In genomic region chr7:51592822-51593221, GRCh38 we compare ENCODE assay signal across 19 cellular contexts.
"Had no signal": no experiment of that assay in that cellular context is flagged by ENCODE, and none has a peak within 500 bp of the region (broad histone marks: within the 10 kb centered on the region; RNA-seq: fewer than 3 reads in every experiment).

No MANE protein-coding gene starts in this region.

- H3K36me3 Mint-ChIP-seq: activated naive CD8-positive, alpha-beta T cell; naive thymus-derived CD4-positive, alpha-beta T cell had no signal

- H3K79me2 ChIP-seq: parathyroid adenoma had no signal

- H3K9me3 ChIP-seq: gastroesophageal sphincter, neutrophil, suprapubic skin, vagina had no signal

- H3K36me3 ChIP-seq: gastroesophageal sphincter, heart right ventricle, neutrophil, suprapubic skin, vagina had no signal

- H3K4me1 Mint-ChIP-seq: naive thymus-derived CD4-positive, alpha-beta T cell; stimulated activated naive CD8-positive, alpha-beta T cell treated with anti-CD3 and anti-CD28 coated beads, Interleukin-15, amount 100 ng/mL, for 72 hours had no signal

- H3K9ac ChIP-seq: parathyroid adenoma had no signal

- ATAC-seq: esophagus mucosa; gastroesophageal sphincter; naive thymus-derived CD4-positive, alpha-beta T cell; sciatic nerve; stimulated activated naive CD8-positive, alpha-beta T cell treated with anti-CD3 and anti-CD28 coated beads, Interleukin-15, amount 100 ng/mL, for 72 hours had no signal

- H3K27ac ChIP-seq: gastroesophageal sphincter, neutrophil, parathyroid adenoma, suprapubic skin, vagina had no signal

- H3K27me3 Mint-ChIP-seq: activated naive CD8-positive, alpha-beta T cell; stimulated activated naive CD8-positive, alpha-beta T cell treated with anti-CD3 and anti-CD28 coated beads, Interleukin-15, amount 100 ng/mL, for 72 hours had no signal

- H2AFZ ChIP-seq: parathyroid adenoma had no signal

- H3K27ac Mint-ChIP-seq: activated naive CD8-positive, alpha-beta T cell; naive thymus-derived CD4-positive, alpha-beta T cell; stimulated activated naive CD8-positive, alpha-beta T cell treated with anti-CD3 and anti-CD28 coated beads, Interleukin-15, amount 100 ng/mL, for 72 hours had no signal

- H3K4me3 Mint-ChIP-seq: activated naive CD8-positive, alpha-beta T cell; naive thymus-derived CD4-positive, alpha-beta T cell; stimulated activated naive CD8-positive, alpha-beta T cell treated with anti-CD3 and anti-CD28 coated beads, Interleukin-15, amount 100 ng/mL, for 72 hours had no signal

- DNase-seq: activated CD4-positive, alpha-beta T cell treated with anti-CD3 and anti-CD28 coated beads for 1 hour; activated CD4-positive, alpha-beta T cell treated with anti-CD3 and anti-CD28 coated beads, Interleukin-2, amount 50 U/mL, for 48 hours; activated gamma-delta T cell; effector CD4-positive, alpha-beta T cell; heart right ventricle; mesenchymal stem cell; naive thymus-derived CD4-positive, alpha-beta T cell; stimulated activated CD4-positive, alpha-beta T cell treated with anti-CD3 and anti-CD28 coated beads, Interleukin-4, amount 100 ng/mL, for 1 hour; stimulated activated naive CD8-positive, alpha-beta T cell treated with anti-CD3 and anti-CD28 coated beads, Interleukin-15, amount 100 ng/mL, for 72 hours; T1000 had no signal

- H3K4me1 ChIP-seq: gastroesophageal sphincter, heart right ventricle, parathyroid adenoma, suprapubic skin, vagina had no signal

- H3K4me3 ChIP-seq: gastroesophageal sphincter, heart right ventricle, smooth muscle cell, suprapubic skin, vagina had no signal

- H3K27me3 ChIP-seq: gastroesophageal sphincter, heart right ventricle, neutrophil, suprapubic skin, vagina had no signal
